Comparison of ENCODE assay signal across 34 cellular contexts in the genomic region with DNA sequence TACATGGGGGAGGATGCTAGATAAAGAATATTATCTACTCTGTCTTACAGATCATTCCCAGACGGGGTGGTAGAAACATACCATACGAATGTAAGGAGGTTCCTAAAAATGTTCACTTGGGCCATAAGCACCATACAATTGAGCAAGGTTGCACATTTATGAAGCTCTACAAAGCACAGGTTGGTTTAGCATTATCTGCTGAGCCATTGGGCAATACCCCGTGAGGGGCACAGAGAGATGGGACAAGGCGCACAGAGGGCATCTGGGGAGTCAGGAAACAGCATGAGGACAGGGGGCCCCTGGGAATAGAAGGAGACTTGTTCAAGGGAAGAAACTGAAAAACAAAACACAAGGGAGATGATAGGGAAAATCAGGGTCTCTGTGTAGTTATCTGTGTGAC.
DNase-seq lines count a peak whose midpoint lies in the region; ATAC-seq and TF ChIP-seq lines count a peak whose summit lies in the region.
"Had no signal": no experiment of that assay in that cellular context is flagged by ENCODE, and none has a peak within 500 bp of the region (broad histone marks: within the 10 kb centered on the region; RNA-seq: fewer than 3 reads in every experiment).

No MANE protein-coding gene starts in this region.

- no peak overlapping the region for H3K4me2 ChIP-seq in mesendoderm (ENCODE audit: low read length)
- H3K4me2 ChIP-seq: BLaER1 treated with 17β-estradiol and CSF1 and Interleukin-3, amounts not matched to agents 10 nM and 100 nM had no signal

- DNase-seq in AG04450 (ENCODE audit: low read depth, low spot score) (no peak), adipocyte (ENCODE audit: low read depth) (peak; percentile 33), mesendoderm (no peak), aorta (no peak), UCSD-AML1 (lab: John Stamatoyannopoulos, UW; ENCODE audit: unreplicated experiment) (no peak)
- DNase-seq: activated CD4-positive, alpha-beta T cell treated with anti-CD3 and anti-CD28 coated beads, Interleukin-2, amount 50 U/mL, for 1 hour; activated effector memory CD4-positive, alpha-beta T cell treated with Interleukin-2 at 50 U/mL for 16 hours; activated T-cell treated with anti-CD3 and anti-CD28 coated beads, Interleukin-2, amount 50 U/mL, for 1 hour; colonic mucosa; COR-L47; DMS79; effector CD8-positive, alpha-beta T cell; foreskin fibroblast; GM23248; islet precursor cell; Karpas-422; left ventricle myocardium inferior; NCI-H2029; NCI-H524 treated with DMSO at 0.1 percent for 48 hours; NK-92 treated with Interleukin-12 subunit alpha and Interleukin-12 subunit beta, amount 100 ng/mL, for 24 hours; PC-3; SHP77; T-helper 9 cell; transverse colon had no signal

- no peak overlapping the region for H2BK15ac ChIP-seq in mesendoderm (replicated peaks; ENCODE audit: low read depth)

- POLR2A ChIA-PET in AG04450 (lab: Yijun Ruan, JAX): no interaction called here

- H4K8ac ChIP-seq in mesendoderm (ENCODE audit: low read depth, low read length): no peak overlapping the region

- H3K27me3 ChIP-seq in AG04450 (ENCODE audit: control insufficient read depth, insufficient read depth, low read length): no peaks in the 10 kb centered on the region
- H3K27me3 ChIP-seq in HUES48 (ENCODE audit: control insufficient read depth, insufficient read depth, low read length): no peaks in the 10 kb centered on the region
- H3K27me3 ChIP-seq in adipocyte (replicated peaks; ENCODE audit: control insufficient read depth, insufficient read depth, low read length): no peaks in the 10 kb centered on the region
- no peaks in the 10 kb centered on the region for H3K27me3 ChIP-seq in mesendoderm (ENCODE audit: insufficient read depth, low read length, poor library complexity)
- no peaks in the 10 kb centered on the region for H3K27me3 ChIP-seq in aorta (ENCODE audit: control insufficient read depth in 1 of 2, insufficient read depth in 2 of 2, low read length in 1 of 2)
- H3K27me3 ChIP-seq: BLaER1 treated with 17β-estradiol and CSF1 and Interleukin-3, amounts not matched to agents 10 nM and 100 nM; cardiac muscle cell; colonic mucosa; neutrophil; transverse colon had no signal

- peak overlapping the region; percentile 15 for H3K56ac ChIP-seq in mesendoderm (ENCODE audit: low read length)

- CTCF ChIA-PET in AG04450 (lab: Charles Lee): no interaction called here

- no peak for ATAC-seq in HG03135 (IDR thresholded peaks at IDR 0.05; ENCODE audit: unreplicated experiment)
- no peak for ATAC-seq in aorta (ENCODE audit: low FRiP score)
- no peak for ATAC-seq in HG03196 (IDR thresholded peaks at IDR 0.05; ENCODE audit: unreplicated experiment)
- ATAC-seq: activated naive CD4-positive, alpha-beta T cell treated with anti-CD3 and anti-CD28 coated beads, Interleukin-2, amount 50 U/mL, for 72 hours; PC-3; stimulated activated memory B cell treated with anti-CD40 and anti-IgM and Interleukin-4, amounts not matched to agents 10 μg/mL and 1 μg/mL and 100 μg/mL, for 72 hours; WTC11 had no signal

- no peak overlapping the region for H2BK120ac ChIP-seq in mesendoderm (ENCODE audit: low read depth, low read length)

- no peak overlapping the region for H2BK5ac ChIP-seq in mesendoderm (ENCODE audit: low read length)

- WGBS in mesendoderm (ENCODE audit: extremely low coverage, insufficient coverage, low lambda C conversion rate): no CpG with 5 or more reads among the region's 4 CpGs
- WGBS in aorta, 2 donors: 95 to 97% methylated on average over 4 of the region's 4 CpGs

- H3K23ac ChIP-seq in mesendoderm (ENCODE audit: low read length): no peak overlapping the region

- H3K4me1 ChIP-seq in HUES48 (ENCODE audit: control insufficient read depth, insufficient read depth, low read length) (0 out of 2 replicates have a peak, but pooled peaks cover 4% of the 10 kb centered on the region), adipocyte (ENCODE audit: control insufficient read depth, insufficient read depth, low read length) (peaks cover 19% of the 10 kb centered on the region), mesendoderm (ENCODE audit: control insufficient read depth, low read depth, low read length) (no peaks in the 10 kb centered on the region), aorta (ENCODE audit: control insufficient read depth in 1 of 2, insufficient read depth in 2 of 2, low read length in 2 of 2) (peaks cover 0 to 2% of the 10 kb centered on the region in 2 donors)
- H3K4me1 ChIP-seq: BLaER1 treated with 17β-estradiol and CSF1 and Interleukin-3, amounts not matched to agents 10 nM and 100 nM; colonic mucosa; left ventricle myocardium inferior; transverse colon had no signal

- H3K36me3 ChIP-seq in HUES48 (ENCODE audit: control insufficient read depth, insufficient read depth, low read length) (no peaks in the 10 kb centered on the region), adipocyte (ENCODE audit: control insufficient read depth, insufficient read depth, low read length, severe bottlenecking) (no peaks in the 10 kb centered on the region), mesendoderm (ENCODE audit: control insufficient read depth, insufficient read depth, low read length) (no peaks in the 10 kb centered on the region), aorta (ENCODE audit: control insufficient read depth in 1 of 2, insufficient read depth in 2 of 2, low read length in 1 of 2) (no peaks in the 10 kb centered on the region)
- H3K36me3 ChIP-seq: BLaER1 treated with 17β-estradiol and CSF1 and Interleukin-3, amounts not matched to agents 10 nM and 100 nM; cardiac muscle cell; colonic mucosa; left ventricle myocardium inferior; neutrophil; transverse colon had no signal

- no peak overlapping the region for H2AK5ac ChIP-seq in mesendoderm (ENCODE audit: low read length)

- peak overlapping the region; percentile 33 for H3K18ac ChIP-seq in mesendoderm (ENCODE audit: low read length)

- no peak overlapping the region for H4K5ac ChIP-seq in mesendoderm (ENCODE audit: low read length)

- H3K9ac ChIP-seq in HUES48 (ENCODE audit: low read depth, low read length): no peak overlapping the region
- H3K9ac ChIP-seq in adipocyte (ENCODE audit: low read length): peak overlapping the region; percentile 64
- H3K9ac ChIP-seq in mesendoderm (ENCODE audit: low read length): no peak overlapping the region
- H3K9ac ChIP-seq: BLaER1 treated with 17β-estradiol and CSF1 and Interleukin-3, amounts not matched to agents 10 nM and 100 nM; GM23248 had no signal

- H3K79me2 ChIP-seq in mesendoderm (ENCODE audit: control insufficient read depth, insufficient read depth, low read length): no peaks in the 10 kb centered on the region

- H3K27ac ChIP-seq in AG04450 (ENCODE audit: low read depth, low read length) (peak overlapping the region; percentile 61), HUES48 (ENCODE audit: low read depth, low read length) (peak overlapping the region; percentile 27), mesendoderm (ENCODE audit: low read depth, low read length) (no peak overlapping the region), aorta (ENCODE audit: low read depth in 1 of 2, low read length in 2 of 2) (no peak overlapping the region)
- H3K27ac ChIP-seq: BLaER1 treated with 17β-estradiol and CSF1 and Interleukin-3, amounts not matched to agents 10 nM and 100 nM; cardiac muscle cell; colonic mucosa; epithelial cell of prostate; GM23248; left ventricle myocardium inferior; neutrophil; transverse colon had no signal

- H3K4me3 ChIP-seq in AG04450 (ENCODE audit: low read depth, low read length): no peak overlapping the region
- H3K4me3 ChIP-seq in HUES48 (ENCODE audit: low read depth, low read length): no peak overlapping the region
- peak overlapping the region; percentile 6 for H3K4me3 ChIP-seq in adipocyte (ENCODE audit: low read length)
- no peak overlapping the region for H3K4me3 ChIP-seq in mesendoderm (ENCODE audit: low read length)
- no peak overlapping the region for H3K4me3 ChIP-seq in aorta (ENCODE audit: low read length in 2 of 2)
- H3K4me3 ChIP-seq: BLaER1 treated with 17β-estradiol and CSF1 and Interleukin-3, amounts not matched to agents 10 nM and 100 nM; cardiac muscle cell; colonic mucosa; GM23248; left ventricle myocardium inferior; transverse colon had no signal

- H3K9me3 ChIP-seq in AG04450 (ENCODE audit: control insufficient read depth, insufficient read depth, low read length): peaks cover 5% of the 10 kb centered on the region; the same call in 1 of the 2 replicates
- no peaks in the 10 kb centered on the region for H3K9me3 ChIP-seq in HUES48 (ENCODE audit: control insufficient read depth, insufficient read depth, low read length)
- no peaks in the 10 kb centered on the region for H3K9me3 ChIP-seq in adipocyte (ENCODE audit: control insufficient read depth, low read length)
- no peaks in the 10 kb centered on the region for H3K9me3 ChIP-seq in aorta (ENCODE audit: control insufficient read depth, low read length)
- H3K9me3 ChIP-seq: BLaER1 treated with 17β-estradiol and CSF1 and Interleukin-3, amounts not matched to agents 10 nM and 100 nM; colonic mucosa; left ventricle myocardium inferior; neutrophil; transverse colon had no signal

- no peaks in the 10 kb centered on the region for H3K79me1 ChIP-seq in mesendoderm (ENCODE audit: low read length)

- no peak overlapping the region for H3K4ac ChIP-seq in mesendoderm (ENCODE audit: low read depth, low read length)

- no peak for TF ChIP-seq CTCF in AG04450 (IDR thresholded peaks at IDR 0.05; ENCODE audit: low read depth, low read length)

- intact Hi-C loops in aorta (cut with DNase I): no loop called here

Comparison
In these comparisons a context has a peak if more than half of its experiments do, and no peak if none do; other contexts are left out.
1. H3K27ac ChIP-seq: peak in AG04450 (single experiment) and HUES48 (single experiment); none in mesendoderm (single experiment) and aorta (0 of 2).